ENCODE assay signal across 8 cellular contexts in genomic region chr5:141960449-141961323, GRCh38. TPM values are rescaled to one million over a fixed set of nuclear protein-coding genes. Genes with fewer than 3 reads are reported as not detected.
DNase-seq lines count a peak whose midpoint lies in the region; ATAC-seq and TF ChIP-seq lines count a peak whose summit lies in the region.

No MANE protein-coding gene starts in this region.

- peak; percentile 93 for ATAC-seq in GM23338
- ATAC-seq in activated T-cell treated with anti-CD3 and anti-CD28 coated beads, Interleukin-2, amount 50 U/mL, for 72 hours (replicated peaks in 1 of 2): peak; percentile 88 to 94

- in situ Hi-C loops in G401 (cut with HindIII; ENCODE audit: low sequenced_read_pairs): no loop called here

- 32 to 35% methylated on average over 14 of the region's 14 CpGs for WGBS in testis, 2 donors

- H3K36me3 Mint-ChIP-seq in GM23338 (ENCODE audit: low read depth): no peaks in the 10 kb centered on the region
- no peaks in the 10 kb centered on the region for H3K36me3 Mint-ChIP-seq in activated T-cell treated with anti-CD3 and anti-CD28 coated beads, Interleukin-2, amount 50 U/mL, for 72 hours (ENCODE audit: insufficient read depth in 2 of 2)

- H3K27me3 ChIP-seq in GM23338 (ENCODE audit: insufficient read depth) (no peaks in the 10 kb centered on the region), testis (no peaks in the 10 kb centered on the region)

- H3K9me3 Mint-ChIP-seq in GM23338: no peaks in the 10 kb centered on the region
- no peaks in the 10 kb centered on the region for H3K9me3 Mint-ChIP-seq in activated T-cell treated with anti-CD3 and anti-CD28 coated beads, Interleukin-2, amount 50 U/mL, for 72 hours

- no peaks in the 10 kb centered on the region for H4K20me1 ChIP-seq in GM23338 (replicated peaks; ENCODE audit: insufficient read depth)

- peaks cover 37% of the 10 kb centered on the region for H3K4me1 Mint-ChIP-seq in GM23338
- H3K4me1 Mint-ChIP-seq in activated T-cell treated with anti-CD3 and anti-CD28 coated beads, Interleukin-2, amount 50 U/mL, for 72 hours (ENCODE audit: low read depth): peaks cover 42% of the 10 kb centered on the region

- TF ChIP-seq POLR2A in testis (IDR thresholded peaks at IDR 0.05): no peak

- DNase-seq in G401 (ENCODE audit: low spot score) (peak; percentile 92), GM23338 (ENCODE audit: low spot score) (peak; percentile 92), RPMI7951 (ENCODE audit: low read depth) (peak; percentile 76), fibroblast of pulmonary artery (ENCODE audit: low read depth) (peak; percentile 85), occipital lobe (lab: John Stamatoyannopoulos, UW) (peak; percentile 84), testis (peak; percentile 90)
- DNase-seq in activated T-cell treated with anti-CD3 and anti-CD28 coated beads, Interleukin-2, amount 50 U/mL, for 72 hours: peak; percentile 88 to 90

- peak overlapping the region; percentile 0; the same call in 2 of the 3 replicates for H3K4me3 Mint-ChIP-seq in GM23338
- H3K4me3 Mint-ChIP-seq in activated T-cell treated with anti-CD3 and anti-CD28 coated beads, Interleukin-2, amount 50 U/mL, for 72 hours: peak overlapping the region; percentile 62 to 64

- H3K27ac ChIP-seq in GM23338 (ENCODE audit: low read depth) (no peak overlapping the region), KOPT-K1 (ENCODE audit: low read depth, low read length, poor library complexity, severe bottlenecking) (peak overlapping the region; percentile 47), testis (no peak overlapping the region)

- peak overlapping the region; percentile 10; the same call in 1 of the 2 replicates for H2AFZ ChIP-seq in GM23338

- no peaks in the 10 kb centered on the region for H3K9me2 ChIP-seq in GM23338 (ENCODE audit: insufficient read depth)

- intact Hi-C loops in testis (cut with DNase I; ENCODE audit: low total_unique reads): loop anchor here (5.0 kb wide), 1 partner anchor 263 kb away; no protein-coding TSS in a partner anchor

- H3K27ac Mint-ChIP-seq in GM23338: no peak overlapping the region; the same call in 1 of the 2 replicates
- peak overlapping the region; percentile 73 for H3K27ac Mint-ChIP-seq in activated T-cell treated with anti-CD3 and anti-CD28 coated beads, Interleukin-2, amount 50 U/mL, for 72 hours

- no peaks in the 10 kb centered on the region for H3F3A ChIP-seq in GM23338 (replicated peaks; ENCODE audit: low read depth)

- peaks cover 3% of the 10 kb centered on the region for H3K27me3 Mint-ChIP-seq in GM23338 (ENCODE audit: insufficient read depth, low read depth, poor library complexity)
- no peaks in the 10 kb centered on the region for H3K27me3 Mint-ChIP-seq in activated T-cell treated with anti-CD3 and anti-CD28 coated beads, Interleukin-2, amount 50 U/mL, for 72 hours (ENCODE audit: low read depth)

- H3K79me2 ChIP-seq in GM23338 (replicated peaks; ENCODE audit: insufficient read depth): no peaks in the 10 kb centered on the region

- H3K9me3 ChIP-seq in KOPT-K1 (ENCODE audit: insufficient read depth, low read length, poor library complexity, severe bottlenecking) (no peaks in the 10 kb centered on the region), testis (no peaks in the 10 kb centered on the region)

- H3K4me2 ChIP-seq in GM23338: no peak overlapping the region

- peak; percentile 97 to 99 for TF ChIP-seq CTCF in GM23338 (conservative IDR thresholded peaks at IDR 0.05; ENCODE audit: low read depth in 2 of 2)
- TF ChIP-seq CTCF in fibroblast of pulmonary artery (IDR thresholded peaks at IDR 0.05; ENCODE audit: low read length, missing control alignments): peak; percentile 88
- peak; percentile 81 to 90 (median 88) for TF ChIP-seq CTCF in testis (IDR thresholded peaks at IDR 0.05)

- H3K4me3 ChIP-seq in GM23338: no peak overlapping the region
- H3K4me3 ChIP-seq in fibroblast of pulmonary artery (replicated peaks; ENCODE audit: low read depth, low read length): no peak overlapping the region
- no peak overlapping the region for H3K4me3 ChIP-seq in testis

- H3K4me1 ChIP-seq in GM23338 (ENCODE audit: insufficient read depth) (peaks cover 16% of the 10 kb centered on the region; the same call in 1 of the 2 replicates), testis (peaks cover 6% of the 10 kb centered on the region)

- no peaks in the 10 kb centered on the region for H3K36me3 ChIP-seq in GM23338 (ENCODE audit: insufficient read depth)
- H3K36me3 ChIP-seq in KOPT-K1 (ENCODE audit: insufficient read depth, low read length): no peaks in the 10 kb centered on the region
- no peaks in the 10 kb centered on the region for H3K36me3 ChIP-seq in testis (ENCODE audit: low read depth, missing control alignments)

TF ChIP-seq in GM23338, 12 proteins besides CTCF, POLR2A, EP300 and RAD21:
- TF ChIP-seq, protein P1, sequence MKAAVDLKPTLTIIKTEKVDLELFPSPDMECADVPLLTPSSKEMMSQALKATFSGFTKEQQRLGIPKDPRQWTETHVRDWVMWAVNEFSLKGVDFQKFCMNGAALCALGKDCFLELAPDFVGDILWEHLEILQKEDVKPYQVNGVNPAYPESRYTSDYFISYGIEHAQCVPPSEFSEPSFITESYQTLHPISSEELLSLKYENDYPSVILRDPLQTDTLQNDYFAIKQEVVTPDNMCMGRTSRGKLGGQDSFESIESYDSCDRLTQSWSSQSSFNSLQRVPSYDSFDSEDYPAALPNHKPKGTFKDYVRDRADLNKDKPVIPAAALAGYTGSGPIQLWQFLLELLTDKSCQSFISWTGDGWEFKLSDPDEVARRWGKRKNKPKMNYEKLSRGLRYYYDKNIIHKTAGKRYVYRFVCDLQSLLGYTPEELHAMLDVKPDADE (IDR thresholded peaks at IDR 0.05): 0 out of 2 replicates have a peak, but pooled peaks have one; percentile 42
- no peak for TF ChIP-seq NANOG (IDR thresholded peaks at IDR 0.05; ENCODE audit: borderline replicate concordance)

RNA-seq across cellular contexts. Expression of gene PCDH12, which starts 2.7 kb away (rescaled TPM):
- total RNA-seq in G401 (2014; rRNA removed; shearing (Covaris generic)): not detected in 2 replicates
- total RNA-seq in GM23338 (2014; rRNA removed; shearing (Covaris generic)): 0.12 and 0.14 TPM in 2 replicates
- 0.29 and 0.33 TPM in 2 replicates for polyA plus RNA-seq in GM23338 (2016; fragmentation: Nextera tagmentation; extraction: Ambion mirVana)
- not detected in 2 replicates for total RNA-seq in RPMI7951 (2014; rRNA removed; shearing (Covaris generic))
- total RNA-seq in activated T-cell treated with anti-CD3 and anti-CD28 coated beads, Interleukin-2, amount 50 U/mL, for 72 hours: under 1 TPM; 0.31 to 0.58 TPM
- total RNA-seq in occipital lobe: 2.8 TPM
- total RNA-seq in testis: 1 to 10 TPM in 1 of 2 donors, under 1 TPM in 1; 0.31 to 2.0 TPM
- 1.6 TPM for polyA plus RNA-seq in testis (ENCODE audit: insufficient read depth, low read depth, low replicate concordance)

RNA-seq across cellular contexts. Expression of gene RNF14, which starts 8.2 kb away (rescaled TPM):
- total RNA-seq in G401 (2014; rRNA removed; shearing (Covaris generic)): 61.5 and 65.6 TPM in 2 replicates
- total RNA-seq in GM23338 (2014; rRNA removed; shearing (Covaris generic)): 18.1 and 19.0 TPM in 2 replicates
- polyA plus RNA-seq in GM23338 (2016; fragmentation: Nextera tagmentation; extraction: Ambion mirVana): 4.5 and 8.9 TPM in 2 replicates
- 65.5 and 66.9 TPM in 2 replicates for total RNA-seq in RPMI7951 (2014; rRNA removed; shearing (Covaris generic))
- total RNA-seq in activated T-cell treated with anti-CD3 and anti-CD28 coated beads, Interleukin-2, amount 50 U/mL, for 72 hours: 10 to 100 TPM; 38.6 to 40.4 TPM
- 72.1 TPM for total RNA-seq in occipital lobe
- 100 to 1,000 TPM in 1 of 2 donors, 10 to 100 TPM in 1; 98.8 to 101 TPM for total RNA-seq in testis
- 149 TPM for polyA plus RNA-seq in testis (ENCODE audit: insufficient read depth, low read depth, low replicate concordance)

RNA-seq across cellular contexts. Expression of gene DELE1, which starts 37.0 kb away (rescaled TPM):
- 87.4 and 96.0 TPM in 2 replicates for total RNA-seq in G401 (2014; rRNA removed; shearing (Covaris generic))
- total RNA-seq in GM23338 (2014; rRNA removed; shearing (Covaris generic)): 50.0 and 62.2 TPM in 2 replicates
- polyA plus RNA-seq in GM23338 (2016; fragmentation: Nextera tagmentation; extraction: Ambion mirVana) (25.6 and 26.9 TPM in 2 replicates), testis (ENCODE audit: insufficient read depth, low read depth, low replicate concordance) (51.2 TPM)
- 33.9 and 35.8 TPM in 2 replicates for total RNA-seq in RPMI7951 (2014; rRNA removed; shearing (Covaris generic))
- total RNA-seq in activated T-cell treated with anti-CD3 and anti-CD28 coated beads, Interleukin-2, amount 50 U/mL, for 72 hours: 10 to 100 TPM; 48.6 to 52.2 TPM
- total RNA-seq in occipital lobe (39.0 TPM), testis (10 to 100 TPM; 69.9 to 75.8 TPM)

RNA-seq across cellular contexts. Expression of gene GNPDA1, which starts 52.1 kb away (rescaled TPM):
- 196 and 216 TPM in 2 replicates for total RNA-seq in G401 (2014; rRNA removed; shearing (Covaris generic))
- total RNA-seq in GM23338 (2014; rRNA removed; shearing (Covaris generic)): 117 and 149 TPM in 2 replicates
- polyA plus RNA-seq in GM23338 (2016; fragmentation: Nextera tagmentation; extraction: Ambion mirVana) (47.0 and 47.6 TPM in 2 replicates), testis (ENCODE audit: insufficient read depth, low read depth, low replicate concordance) (53.4 TPM)
- total RNA-seq in RPMI7951 (2014; rRNA removed; shearing (Covaris generic)): 53.5 and 70.5 TPM in 2 replicates
- total RNA-seq in activated T-cell treated with anti-CD3 and anti-CD28 coated beads, Interleukin-2, amount 50 U/mL, for 72 hours: 10 to 100 TPM; 23.6 to 28.0 TPM
- total RNA-seq in occipital lobe (20.3 TPM), testis (10 to 100 TPM; 32.9 to 49.4 TPM)
